Comparison of ENCODE assay signal across 6 cellular contexts in genomic region chr2:208441951-208442350, GRCh38.
"Had no signal": no experiment of that assay in that cellular context is flagged by ENCODE, and none has a peak within 500 bp of the region (broad histone marks: within the 10 kb centered on the region; RNA-seq: fewer than 3 reads in every experiment).

No MANE protein-coding gene starts in this region.

- DNase-seq: GM23248, GOT3, H7, H9, HCEC 1CT, HFFc6 had no signal
